In genomic region chr2:108895188-108895587, GRCh38 we compare ENCODE assay signal across 19 cellular contexts.
A peak's percentile ranks its signal among the peaks of the same experiment; 100 is the strongest.
DNase-seq lines count a peak whose midpoint lies in the region; ATAC-seq, FAIRE-seq and TF ChIP-seq lines count a peak whose summit lies in the region.
"Had no signal": no experiment of that assay in that cellular context is flagged by ENCODE, and none has a peak within 500 bp of the region (broad histone marks: within the 10 kb centered on the region; RNA-seq: fewer than 3 reads in every experiment).

No MANE protein-coding gene starts in this region.

- H3K4me3 ChIP-seq in DND-41 (ENCODE audit: low read depth in 1 of 2, low read length in 2 of 2) (no peak overlapping the region), small intestine (ENCODE audit: low read depth in 1 of 2, low read length in 2 of 2) (no peak overlapping the region)
- H3K4me3 ChIP-seq: BLaER1 treated with 17β-estradiol and CSF1 and Interleukin-3, amounts not matched to agents 10 nM and 100 nM; GM12878 had no signal

- no peak overlapping the region for H3K4me2 ChIP-seq in DND-41 (ENCODE audit: insufficient read depth, low read length)
- H3K4me2 ChIP-seq: BLaER1 treated with 17β-estradiol and CSF1 and Interleukin-3, amounts not matched to agents 10 nM and 100 nM had no signal

- H3K9me3 ChIP-seq in DND-41 (ENCODE audit: insufficient read depth, low read length, severe bottlenecking) (peaks cover 5% of the 10 kb centered on the region), small intestine (ENCODE audit: control insufficient read depth, low read depth) (peaks cover 1% of the 10 kb centered on the region)

- WGBS in small intestine, 3 donors: 24 to 69% (median 55%) methylated on average over 2 of the region's 2 CpGs

- no peaks in the 10 kb centered on the region for H3K27me3 ChIP-seq in DND-41 (ENCODE audit: insufficient read depth, low read length, poor library complexity)
- no peaks in the 10 kb centered on the region for H3K27me3 ChIP-seq in small intestine (ENCODE audit: control insufficient read depth in 2 of 2, insufficient read depth in 2 of 2, low read length in 2 of 2)
- H3K27me3 ChIP-seq: BLaER1 treated with 17β-estradiol and CSF1 and Interleukin-3, amounts not matched to agents 10 nM and 100 nM had no signal

- H3K79me2 ChIP-seq in DND-41 (ENCODE audit: insufficient read depth, low read length): no peaks in the 10 kb centered on the region

- ATAC-seq in DND-41 (ENCODE audit: insufficient read depth, low read depth): 0 out of 3 replicates have a peak, but pooled peaks have one; percentile 7
- ATAC-seq in left lobe of liver: peak; percentile 98
- no peak for ATAC-seq in HG02763 (IDR thresholded peaks at IDR 0.05; ENCODE audit: unreplicated experiment)
- ATAC-seq: CD8-positive, alpha-beta T cell; GM12878; HCT116 had no signal

- H4K20me1 ChIP-seq in DND-41 (ENCODE audit: insufficient read depth, low read length): no peaks in the 10 kb centered on the region
- H4K20me1 ChIP-seq: BLaER1 treated with 17β-estradiol and CSF1 and Interleukin-3, amounts not matched to agents 10 nM and 100 nM had no signal

- TF ChIP-seq CTCF in DND-41 (IDR thresholded peaks at IDR 0.05; ENCODE audit: borderline replicate concordance, extremely low read depth, low read length, poor library complexity, severe bottlenecking): no peak

- H3K9ac ChIP-seq in DND-41 (ENCODE audit: low read depth, low read length): no peak overlapping the region
- H3K9ac ChIP-seq: BLaER1 treated with 17β-estradiol and CSF1 and Interleukin-3, amounts not matched to agents 10 nM and 100 nM had no signal

- no peak overlapping the region for H3K27ac ChIP-seq in DND-41 (ENCODE audit: low read length)
- no peak overlapping the region for H3K27ac ChIP-seq in small intestine (ENCODE audit: low read depth in 1 of 2, low read length in 1 of 2)
- H3K27ac ChIP-seq: BLaER1 treated with 17β-estradiol and CSF1 and Interleukin-3, amounts not matched to agents 10 nM and 100 nM; HL-60 had no signal

- H3K36me3 ChIP-seq in DND-41 (ENCODE audit: insufficient read depth, low read length) (peaks cover 20% of the 10 kb centered on the region), small intestine (ENCODE audit: control insufficient read depth in 2 of 2, insufficient read depth in 2 of 2, low read length in 2 of 2) (no peaks in the 10 kb centered on the region)

- H3K4me1 ChIP-seq in DND-41 (ENCODE audit: insufficient read depth, low read length) (no peaks in the 10 kb centered on the region), small intestine (ENCODE audit: control insufficient read depth in 2 of 2, insufficient read depth in 1 of 2, low read depth in 1 of 2, low read length in 1 of 2) (no peaks in the 10 kb centered on the region)
- H3K4me1 ChIP-seq: BLaER1 treated with 17β-estradiol and CSF1 and Interleukin-3, amounts not matched to agents 10 nM and 100 nM had no signal

- no peak for FAIRE-seq in small intestine (lab: Jason Lieb, UNC)
- FAIRE-seq: GM12878 had no signal

- DNase-seq in DND-41 (no peak), LoVo (ENCODE audit: low spot score) (peak; percentile 4), left lobe of liver (ENCODE audit: low spot score) (peak; percentile 61), small intestine (peak; percentile 16), T1000 (lab: John Stamatoyannopoulos, UW) (no peak), SHP77 (lab: John Stamatoyannopoulos, UW) (no peak)
- DNase-seq: Calu3; CD8-positive, alpha-beta T cell; DMS79 treated with DMSO at 0.1 percent for 48 hours; EL; GOT3; H7; HFFc6; IMR-90 had no signal

- H2AFZ ChIP-seq in DND-41 (ENCODE audit: low read depth, low read length): no peak overlapping the region

Comparison
In these comparisons a context has a peak if more than half of its experiments do, and no peak if none do; other contexts are left out.
1. DNase-seq: peak in LoVo (single experiment), left lobe of liver (single experiment) and small intestine (single experiment); none in DND-41 (single experiment), T1000 (single experiment) and SHP77 (0 of 2).